ENCODE assay signal across 1 cellular context in genomic region chr20:53939554-53940355, GRCh38.
TF ChIP-seq lines count a peak whose summit lies in the region.

No MANE protein-coding gene starts in this region.

TF ChIP-seq in HepG2, 621 proteins besides CTCF, POLR2A, EP300 and RAD21 (continued from another document and continues in another):
- TF ChIP-seq AHDC1 (CRISPR knock-in tag; IDR thresholded peaks at IDR 0.05; ENCODE audit: borderline replicate concordance): no peak
- TF ChIP-seq ELF4 (CRISPR knock-in tag; IDR thresholded peaks at IDR 0.05; ENCODE audit: borderline replicate concordance): no peak; the same call in 1 of the 2 replicates
- no peak for TF ChIP-seq BCLAF1 (IDR thresholded peaks at IDR 0.05)
- TF ChIP-seq HMG20B (CRISPR knock-in tag; conservative IDR thresholded peaks at IDR 0.05): 0 out of 2 replicates have a peak, but pooled peaks have one; percentile 21
- TF ChIP-seq MEIS2 (CRISPR knock-in tag; IDR thresholded peaks at IDR 0.05): no peak
- 0 out of 2 replicates have a peak, but pooled peaks have one; percentile 41 for TF ChIP-seq TFAP4 (IDR thresholded peaks at IDR 0.05; ENCODE audit: borderline replicate concordance, low read depth)
- no peak for TF ChIP-seq ZBTB10 (CRISPR knock-in tag; IDR thresholded peaks at IDR 0.05; ENCODE audit: borderline replicate concordance)
- no peak for TF ChIP-seq ZNF20 (CRISPR knock-in tag; IDR thresholded peaks at IDR 0.05)
- TF ChIP-seq, protein P1, sequence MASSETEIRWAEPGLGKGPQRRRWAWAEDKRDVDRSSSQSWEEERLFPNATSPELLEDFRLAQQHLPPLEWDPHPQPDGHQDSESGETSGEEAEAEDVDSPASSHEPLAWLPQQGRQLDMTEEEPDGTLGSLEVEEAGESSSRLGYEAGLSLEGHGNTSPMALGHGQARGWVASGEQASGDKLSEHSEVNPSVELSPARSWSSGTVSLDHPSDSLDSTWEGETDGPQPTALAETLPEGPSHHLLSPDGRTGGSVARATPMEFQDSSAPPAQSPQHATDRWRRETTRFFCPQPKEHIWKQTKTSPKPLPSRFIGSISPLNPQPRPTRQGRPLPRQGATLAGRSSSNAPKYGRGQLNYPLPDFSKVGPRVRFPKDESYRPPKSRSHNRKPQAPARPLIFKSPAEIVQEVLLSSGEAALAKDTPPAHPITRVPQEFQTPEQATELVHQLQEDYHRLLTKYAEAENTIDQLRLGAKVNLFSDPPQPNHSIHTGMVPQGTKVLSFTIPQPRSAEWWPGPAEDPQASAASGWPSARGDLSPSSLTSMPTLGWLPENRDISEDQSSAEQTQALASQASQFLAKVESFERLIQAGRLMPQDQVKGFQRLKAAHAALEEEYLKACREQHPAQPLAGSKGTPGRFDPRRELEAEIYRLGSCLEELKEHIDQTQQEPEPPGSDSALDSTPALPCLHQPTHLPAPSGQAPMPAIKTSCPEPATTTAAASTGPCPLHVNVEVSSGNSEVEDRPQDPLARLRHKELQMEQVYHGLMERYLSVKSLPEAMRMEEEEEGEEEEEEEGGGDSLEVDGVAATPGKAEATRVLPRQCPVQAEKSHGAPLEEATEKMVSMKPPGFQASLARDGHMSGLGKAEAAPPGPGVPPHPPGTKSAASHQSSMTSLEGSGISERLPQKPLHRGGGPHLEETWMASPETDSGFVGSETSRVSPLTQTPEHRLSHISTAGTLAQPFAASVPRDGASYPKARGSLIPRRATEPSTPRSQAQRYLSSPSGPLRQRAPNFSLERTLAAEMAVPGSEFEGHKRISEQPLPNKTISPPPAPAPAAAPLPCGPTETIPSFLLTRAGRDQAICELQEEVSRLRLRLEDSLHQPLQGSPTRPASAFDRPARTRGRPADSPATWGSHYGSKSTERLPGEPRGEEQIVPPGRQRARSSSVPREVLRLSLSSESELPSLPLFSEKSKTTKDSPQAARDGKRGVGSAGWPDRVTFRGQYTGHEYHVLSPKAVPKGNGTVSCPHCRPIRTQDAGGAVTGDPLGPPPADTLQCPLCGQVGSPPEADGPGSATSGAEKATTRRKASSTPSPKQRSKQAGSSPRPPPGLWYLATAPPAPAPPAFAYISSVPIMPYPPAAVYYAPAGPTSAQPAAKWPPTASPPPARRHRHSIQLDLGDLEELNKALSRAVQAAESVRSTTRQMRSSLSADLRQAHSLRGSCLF (CRISPR knock-in tag; IDR thresholded peaks at IDR 0.05; ENCODE audit: borderline replicate concordance): no peak
- TF ChIP-seq IRX3 (CRISPR knock-in tag; IDR thresholded peaks at IDR 0.05; ENCODE audit: borderline replicate concordance, low read depth): no peak
- no peak for TF ChIP-seq ZMYM2 (CRISPR knock-in tag; IDR thresholded peaks at IDR 0.05)
- peak; percentile 51 for TF ChIP-seq ZFY (CRISPR knock-in tag; IDR thresholded peaks at IDR 0.05)
- TF ChIP-seq ZNF768 (CRISPR knock-in tag; IDR thresholded peaks at IDR 0.05): no peak
- no peak for TF ChIP-seq ZKSCAN1 (IDR thresholded peaks at IDR 0.05; ENCODE audit: low read length)
- TF ChIP-seq KLF6 (CRISPR knock-in tag; IDR thresholded peaks at IDR 0.05): 0 out of 2 replicates have a peak, but pooled peaks have one; percentile 63
- peak; percentile 35; the same call in 1 of the 2 replicates for TF ChIP-seq ZBTB33 (CRISPR knock-in tag; IDR thresholded peaks at IDR 0.05)
- TF ChIP-seq IRF2 (CRISPR knock-in tag; IDR thresholded peaks at IDR 0.05): peak; percentile 88
- no peak for TF ChIP-seq RERE (CRISPR knock-in tag; IDR thresholded peaks at IDR 0.05; ENCODE audit: low read depth)
- no peak for TF ChIP-seq PTBP1 (IDR thresholded peaks at IDR 0.05; ENCODE audit: low read depth, low read length, poor library complexity, severe bottlenecking)
- no peak for TF ChIP-seq ZFP82 (CRISPR knock-in tag; IDR thresholded peaks at IDR 0.05; ENCODE audit: borderline replicate concordance)
- TF ChIP-seq ARNTL (CRISPR knock-in tag; IDR thresholded peaks at IDR 0.05): no peak
- no peak for TF ChIP-seq SOX6 (IDR thresholded peaks at IDR 0.05)
- TF ChIP-seq SOX6 (CRISPR knock-in tag; IDR thresholded peaks at IDR 0.05): peak; percentile 75; the same call in 1 of the 2 replicates
